Comparison of ENCODE assay signal across 9 cellular contexts in the genomic region with DNA sequence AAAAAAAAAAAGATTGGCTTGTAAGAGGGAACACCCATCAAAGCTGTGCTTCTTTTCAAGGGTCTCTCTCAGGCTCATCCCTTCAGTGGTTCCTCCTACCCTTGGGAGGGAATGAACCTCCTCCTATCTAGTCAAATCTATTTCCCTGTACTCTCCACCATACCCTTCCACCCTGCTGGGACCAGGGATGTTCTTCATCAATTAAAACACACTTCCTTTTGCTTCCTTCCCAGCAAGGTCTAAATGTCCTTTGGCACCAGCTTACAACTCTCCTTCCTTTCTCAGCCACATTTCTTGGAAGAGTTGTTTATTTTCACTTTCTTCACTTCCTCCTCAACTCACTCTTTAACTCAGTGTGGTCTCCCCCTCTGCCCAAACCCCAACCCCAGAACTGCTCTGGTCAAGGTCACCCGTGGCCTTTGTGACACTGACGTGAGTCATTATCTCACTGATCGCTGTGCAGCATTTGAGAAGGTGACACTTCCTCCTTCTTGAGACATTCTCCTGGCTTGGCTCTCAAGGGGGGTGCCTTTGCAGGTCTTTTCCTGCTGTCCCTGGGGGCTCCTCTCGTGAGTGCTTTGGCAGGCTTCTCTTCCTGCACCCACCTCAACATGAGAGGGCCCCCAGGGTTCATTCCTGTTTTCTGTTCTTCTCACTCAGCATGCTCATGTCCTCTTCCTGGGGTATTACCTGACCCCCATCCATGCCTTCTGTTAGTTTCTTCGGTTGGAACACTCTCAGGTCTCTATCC.
DNase-seq lines count a peak whose midpoint lies in the region; ATAC-seq, FAIRE-seq and TF ChIP-seq lines count a peak whose summit lies in the region.
"Had no signal": no experiment of that assay in that cellular context is flagged by ENCODE, and none has a peak within 500 bp of the region (broad histone marks: within the 10 kb centered on the region; RNA-seq: fewer than 3 reads in every experiment).

No MANE protein-coding gene starts in this region.

- intact Hi-C loops in CD8-positive, alpha-beta T cell (cut with DNase I, micrococcal nuclease): loop anchor here in 1 of 2 experiments (10.0 kb wide), 1 partner anchor 177 kb away; no protein-coding TSS in a partner anchor
- intact Hi-C loops in K562 (cut with micrococcal nuclease): no loop called here

- POLR2A ChIA-PET in CD8-positive, alpha-beta T cell (lab: Charles Lee): no interaction called here
- POLR2A ChIA-PET in K562 (lab: Yijun Ruan, JAX): no interaction called here

- H3K27me3 ChIP-seq in CD8-positive, alpha-beta T cell (ENCODE audit: insufficient read depth, low read length): no peaks in the 10 kb centered on the region
- H3K27me3 ChIP-seq in K562 (ENCODE audit: control insufficient read depth in 2 of 2, insufficient read depth in 2 of 2, low read length in 2 of 2) (peaks cover 8% of the 10 kb centered on the region in 2 experiments; a peak in 3 of 5 replicates), gastroesophageal sphincter (no peaks in the 10 kb centered on the region)

- no peaks in the 10 kb centered on the region for H3K9me3 ChIP-seq in CD8-positive, alpha-beta T cell (ENCODE audit: low read length)
- no peaks in the 10 kb centered on the region for H3K9me3 ChIP-seq in K562 (replicated peaks; ENCODE audit: control insufficient read depth, insufficient read depth, low read depth, low read length)
- H3K9me3 ChIP-seq in gastroesophageal sphincter: peaks cover 0 to 14% (median 0%) of the 10 kb centered on the region in 3 donors

- in situ Hi-C loops in K562 (cut with MboI): no loop called here

- WGBS in K562 (ENCODE audit: insufficient coverage, low coverage, missing lambda C conversion rate): 2% methylated on average over 5 of the region's 5 CpGs
- whole genome bisulfite sequencing in gastroesophageal sphincter (ENCODE audit: low coverage in 1 of 2), 2 donors: 56 to 64% methylated on average over 2 to 5 of the region's 5 CpGs

- no TSS peak for BruUV-seq in K562 (replicated peaks; lab: Mats Ljungman, UMichigan)

- H3K4me1 ChIP-seq in CD8-positive, alpha-beta T cell (ENCODE audit: insufficient read depth, low read length): peaks cover 14% of the 10 kb centered on the region
- H3K4me1 ChIP-seq in K562 (replicated peaks in 1 of 2; ENCODE audit: control insufficient read depth in 2 of 2, insufficient read depth in 2 of 2, low read length in 2 of 2): no peaks in the 10 kb centered on the region; a peak in 2 of 5 replicates
- H3K4me1 ChIP-seq in gastroesophageal sphincter: no peaks in the 10 kb centered on the region

- H3K79me2 ChIP-seq in K562 (ENCODE audit: control insufficient read depth, insufficient read depth, low read length): no peaks in the 10 kb centered on the region

- H3K9me1 ChIP-seq in K562 (ENCODE audit: control insufficient read depth, insufficient read depth, low read length): no peaks in the 10 kb centered on the region

- no peak overlapping the region for H3K27ac Mint-ChIP-seq in CD8-positive, alpha-beta T cell

- no peak overlapping the region for H3K4me3 Mint-ChIP-seq in CD8-positive, alpha-beta T cell

- peaks cover 9% of the 10 kb centered on the region for H3K27me3 Mint-ChIP-seq in CD8-positive, alpha-beta T cell (ENCODE audit: low read depth)

- no peak for TF ChIP-seq CTCF in CD8-positive, alpha-beta T cell (IDR thresholded peaks at IDR 0.05)
- no peak for TF ChIP-seq CTCF in K562 (IDR thresholded peaks at IDR 0.05 in 2 of 3, conservative IDR thresholded peaks at IDR 0.05 in 1 of 3; ENCODE audit: insufficient read depth in 2 of 3, low read depth in 1 of 3, low read length in 3 of 3)
- no peak for TF ChIP-seq CTCF in gastroesophageal sphincter (IDR thresholded peaks at IDR 0.05)

- H3K4me3 ChIP-seq in CD8-positive, alpha-beta T cell (ENCODE audit: low read depth, low read length): no peak overlapping the region
- H3K4me3 ChIP-seq in K562 (no peak overlapping the region), gastroesophageal sphincter (no peak overlapping the region)
- H3K4me3 ChIP-seq: heart left ventricle had no signal

- peaks cover 20% of the 10 kb centered on the region for H3K4me1 Mint-ChIP-seq in CD8-positive, alpha-beta T cell (ENCODE audit: low read depth)

- H3K9me3 Mint-ChIP-seq in CD8-positive, alpha-beta T cell: no peaks in the 10 kb centered on the region

- peak; percentile 70 for ATAC-seq in CD8-positive, alpha-beta T cell
- peak; percentile 85 for ATAC-seq in GM19397 (IDR thresholded peaks at IDR 0.05; ENCODE audit: unreplicated experiment)
- ATAC-seq in K562: no peak
- ATAC-seq in gastroesophageal sphincter: no peak

- no peaks in the 10 kb centered on the region for H3K36me3 ChIP-seq in CD8-positive, alpha-beta T cell (ENCODE audit: insufficient read depth, low read length)
- H3K36me3 ChIP-seq in K562 (ENCODE audit: control insufficient read depth, insufficient read depth, low read length) (no peaks in the 10 kb centered on the region), gastroesophageal sphincter (no peaks in the 10 kb centered on the region)
- H3K36me3 ChIP-seq: heart left ventricle had no signal

- TF ChIP-seq POLR2A in K562 (conservative IDR thresholded peaks at IDR 0.05) (no peak), gastroesophageal sphincter (IDR thresholded peaks at IDR 0.05) (no peak)

- H4K20me1 ChIP-seq in K562 (replicated peaks; ENCODE audit: control insufficient read depth, insufficient read depth, low read length): no peaks in the 10 kb centered on the region; the same call in 1 of the 2 replicates

- CTCF ChIA-PET in CD8-positive, alpha-beta T cell (lab: Charles Lee): interaction anchor here (1.5 kb wide), 1 partner anchor 180 kb away, joined by 3 read pairs; no protein-coding TSS in a partner anchor
- CTCF ChIA-PET in K562 (lab: Yijun Ruan, JAX; ENCODE audit: low intra/inter-chr PET ratio): no interaction called here

- no peak for FAIRE-seq in K562 (lab: Jason Lieb, UNC)

- peak in 3 of 7 experiments; percentile 12 to 41 (median 22) for DNase-seq in CD8-positive, alpha-beta T cell
- DNase-seq in M059J (ENCODE audit: low read depth) (peak; percentile 31), K562 (ENCODE audit: extremely low read depth in 1 of 4, low spot score in 3 of 4) (peak in 1 of 4 experiments; percentile 10), HuH-7 (ENCODE audit: low spot score) (no peak), NCI-H1092 treated with DMSO at 0.1 percent for 48 hours (lab: John Stamatoyannopoulos, UW) (no peak)
- no peak for DNase-seq in activated CD4-positive, CD25-positive, alpha-beta regulatory T cell treated with anti-CD3 and anti-CD28 coated beads, Interleukin-2, amount 50 U/mL, for 72 hours
- DNase-seq: heart left ventricle had no signal

- no peak for TF ChIP-seq EP300 in K562 (IDR thresholded peaks at IDR 0.05; ENCODE audit: low read length)
- no peak for TF ChIP-seq EP300 in gastroesophageal sphincter (IDR thresholded peaks at IDR 0.05)

- no peak overlapping the region for H3K4me2 ChIP-seq in K562 (ENCODE audit: insufficient read depth, low read length)

- H3K27ac ChIP-seq in CD8-positive, alpha-beta T cell (ENCODE audit: low read depth, low read length): no peak overlapping the region
- H3K27ac ChIP-seq in K562 (ENCODE audit: extremely low read depth, low read depth, low read length) (no peak overlapping the region), gastroesophageal sphincter (no peak overlapping the region)
- H3K27ac ChIP-seq: heart left ventricle had no signal

- no peaks in the 10 kb centered on the region for H3K36me3 Mint-ChIP-seq in CD8-positive, alpha-beta T cell

- H3K9ac ChIP-seq in K562 (ENCODE audit: insufficient read depth in 1 of 2, low read depth in 2 of 2, low read length in 2 of 2): no peak overlapping the region

- TF ChIP-seq RAD21 in K562 (CRISPR knock-in tag; conservative IDR thresholded peaks at IDR 0.05 in 1 of 2, IDR thresholded peaks at IDR 0.05 in 1 of 2): no peak

- no peak overlapping the region for H2AFZ ChIP-seq in K562 (ENCODE audit: low read depth, low read length)

TF ChIP-seq in K562, 482 proteins besides CTCF, POLR2A, EP300 and RAD21 (continues in another document):
- TF ChIP-seq BHLHE40 (IDR thresholded peaks at IDR 0.05; ENCODE audit: low read length) (peak; percentile 35; the same call in 1 of the 2 replicates), NFIC (IDR thresholded peaks at IDR 0.05) (no peak), KLF13 (tag; IDR thresholded peaks at IDR 0.05; ENCODE audit: borderline replicate concordance, low read depth) (no peak), BDP1 (IDR thresholded peaks at IDR 0.05; ENCODE audit: insufficient read depth, insufficient read length) (no peak), ESRRA (IDR thresholded peaks at IDR 0.05; ENCODE audit: borderline replicate concordance, low read depth) (peak; percentile 96), FIP1L1 (IDR thresholded peaks at IDR 0.05; ENCODE audit: low read depth, low read length, poor library complexity, severe bottlenecking) (no peak)
- TF ChIP-seq, protein P1, sequence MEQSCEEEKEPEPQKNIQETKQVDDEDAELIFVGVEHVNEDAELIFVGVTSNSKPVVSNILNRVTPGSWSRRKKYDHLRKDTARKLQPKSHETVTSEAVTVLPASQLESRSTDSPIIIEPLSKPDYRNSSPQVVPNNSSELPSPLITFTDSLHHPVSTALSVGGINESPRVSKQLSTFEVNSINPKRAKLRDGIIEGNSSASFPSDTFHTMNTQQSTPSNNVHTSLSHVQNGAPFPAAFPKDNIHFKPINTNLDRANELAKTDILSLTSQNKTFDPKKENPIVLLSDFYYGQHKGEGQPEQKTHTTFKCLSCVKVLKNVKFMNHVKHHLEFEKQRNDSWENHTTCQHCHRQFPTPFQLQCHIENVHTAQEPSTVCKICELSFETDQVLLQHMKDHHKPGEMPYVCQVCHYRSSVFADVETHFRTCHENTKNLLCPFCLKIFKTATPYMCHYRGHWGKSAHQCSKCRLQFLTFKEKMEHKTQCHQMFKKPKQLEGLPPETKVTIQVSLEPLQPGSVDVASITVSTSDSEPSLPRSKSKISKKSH (CRISPR knock-in tag; IDR thresholded peaks at IDR 0.05): no peak
- TF ChIP-seq, protein P2, sequence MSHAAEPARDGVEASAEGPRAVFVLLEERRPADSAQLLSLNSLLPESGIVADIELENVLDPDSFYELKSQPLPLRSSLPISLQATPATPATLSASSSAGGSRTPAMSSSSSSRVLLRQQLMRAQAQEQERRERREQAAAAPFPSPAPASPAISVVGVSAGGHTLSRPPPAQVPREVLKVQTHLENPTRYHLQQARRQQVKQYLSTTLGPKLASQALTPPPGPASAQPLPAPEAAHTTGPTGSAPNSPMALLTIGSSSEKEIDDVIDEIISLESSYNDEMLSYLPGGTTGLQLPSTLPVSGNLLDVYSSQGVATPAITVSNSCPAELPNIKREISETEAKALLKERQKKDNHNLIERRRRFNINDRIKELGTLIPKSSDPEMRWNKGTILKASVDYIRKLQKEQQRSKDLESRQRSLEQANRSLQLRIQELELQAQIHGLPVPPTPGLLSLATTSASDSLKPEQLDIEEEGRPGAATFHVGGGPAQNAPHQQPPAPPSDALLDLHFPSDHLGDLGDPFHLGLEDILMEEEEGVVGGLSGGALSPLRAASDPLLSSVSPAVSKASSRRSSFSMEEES (CRISPR knock-in tag; IDR thresholded peaks at IDR 0.05): no peak

Comparison
In these comparisons a context has a peak if more than half of its experiments do, and no peak if none do; other contexts are left out.
1. ATAC-seq: peak in CD8-positive, alpha-beta T cell (single experiment) and GM19397 (single experiment); none in K562 (single experiment) and gastroesophageal sphincter (single experiment).